14 cellular contexts compared by ENCODE assay signal in genomic region chr9:91799113-91799735, GRCh38.
DNase-seq lines count a peak whose midpoint lies in the region; ATAC-seq and TF ChIP-seq lines count a peak whose summit lies in the region.
"Had no signal": no experiment of that assay in that cellular context is flagged by ENCODE, and none has a peak within 500 bp of the region (broad histone marks: within the 10 kb centered on the region; RNA-seq: fewer than 3 reads in every experiment).

No MANE protein-coding gene starts in this region.

- TF ChIP-seq POLR2A in stomach (IDR thresholded peaks at IDR 0.05): no peak

- peaks cover 8% of the 10 kb centered on the region for H3K27me3 Mint-ChIP-seq in activated naive CD4-positive, alpha-beta T cell treated with anti-CD3 and anti-CD28 coated beads, Interleukin-2, amount 10 ng/mL, durations not matched to agents 7 days and 5 days
- H3K27me3 Mint-ChIP-seq in T-helper 17 cell (peaks cover 3% of the 10 kb centered on the region), immature natural killer cell (ENCODE audit: low read depth in 3 of 3) (peaks cover 27 to 41% (median 37%) of the 10 kb centered on the region in 3 donors)

- H3K4me3 ChIP-seq in stomach: peak overlapping the region in 1 of 4 donors; percentile 3
- H3K4me3 ChIP-seq: coronary artery had no signal

- H3K4me1 Mint-ChIP-seq in activated naive CD4-positive, alpha-beta T cell treated with anti-CD3 and anti-CD28 coated beads, Interleukin-2, amount 10 ng/mL, durations not matched to agents 7 days and 5 days: peaks cover 12% of the 10 kb centered on the region
- H3K4me1 Mint-ChIP-seq in T-helper 17 cell (peaks cover 14% of the 10 kb centered on the region), immature natural killer cell (peaks cover 29 to 31% of the 10 kb centered on the region in 2 donors)

- intact Hi-C loops in stomach (cut with DNase I; ENCODE audit: low total_unique reads): no loop called here

- no peaks in the 10 kb centered on the region for H3K36me3 ChIP-seq in stomach

- peak overlapping the region in 3 of 5 donors; percentile 60 to 83 (median 78) for H3K27ac ChIP-seq in stomach
- H3K27ac ChIP-seq: coronary artery had no signal

- H3K4me3 Mint-ChIP-seq in activated naive CD4-positive, alpha-beta T cell treated with anti-CD3 and anti-CD28 coated beads, Interleukin-2, amount 10 ng/mL, durations not matched to agents 7 days and 5 days: no peak overlapping the region
- peak overlapping the region; percentile 85 for H3K4me3 Mint-ChIP-seq in T-helper 17 cell
- peak overlapping the region in 4 of 5 donors; percentile 41 to 60 (median 58) for H3K4me3 Mint-ChIP-seq in immature natural killer cell

- H3K4me1 ChIP-seq in stomach: peaks cover 9 to 66% (median 37%) of the 10 kb centered on the region in 4 donors

- WGBS in stomach, 5 donors: 80 to 94% (median 91%) methylated on average over 10 of the region's 10 CpGs

- DNase-seq in activated naive CD4-positive, alpha-beta T cell treated with anti-CD3 and anti-CD28 coated beads, Interleukin-2, amount 10 ng/mL, durations not matched to agents 7 days and 5 days: no peak
- no peak for DNase-seq in activated naive CD4-positive, alpha-beta T cell (lab: John Stamatoyannopoulos, UW)
- DNase-seq in T-helper 17 cell (no peak), immature natural killer cell (no peak), stomach (no peak), NCI-H1930 (lab: John Stamatoyannopoulos, UW) (no peak), dedifferentiated amniotic fluid mesenchymal stem cell (ENCODE audit: extremely low spot score) (no peak), occipital lobe (lab: John Stamatoyannopoulos, UW) (no peak)
- DNase-seq: AML-193, amniotic stem cell, GDM1, KG1, NCI-H187 treated with DMSO at 0.1 percent for 48 hours had no signal

- H3K9me3 Mint-ChIP-seq in activated naive CD4-positive, alpha-beta T cell treated with anti-CD3 and anti-CD28 coated beads, Interleukin-2, amount 10 ng/mL, durations not matched to agents 7 days and 5 days: no peaks in the 10 kb centered on the region
- peaks cover 9 to 27% (median 14%) of the 10 kb centered on the region in 6 donors for H3K9me3 Mint-ChIP-seq in immature natural killer cell

- CTCF ChIA-PET in activated naive CD4-positive, alpha-beta T cell treated with anti-CD3 and anti-CD28 coated beads, Interleukin-2, amount 10 ng/mL, durations not matched to agents 7 days and 5 days (lab: Charles Lee): no interaction called here

- H3K36me3 Mint-ChIP-seq in activated naive CD4-positive, alpha-beta T cell treated with anti-CD3 and anti-CD28 coated beads, Interleukin-2, amount 10 ng/mL, durations not matched to agents 7 days and 5 days: no peaks in the 10 kb centered on the region
- H3K36me3 Mint-ChIP-seq in T-helper 17 cell (ENCODE audit: low read depth): no peaks in the 10 kb centered on the region
- peaks cover 0 to 5% (median 3%) of the 10 kb centered on the region in 3 donors for H3K36me3 Mint-ChIP-seq in immature natural killer cell

- no peaks in the 10 kb centered on the region for H3K9me3 ChIP-seq in T-helper 17 cell (ENCODE audit: control insufficient read depth, low read length, poor library complexity, severe bottlenecking)
- H3K9me3 ChIP-seq in stomach: no peaks in the 10 kb centered on the region

- no peaks in the 10 kb centered on the region for H3K27me3 ChIP-seq in stomach

- TF ChIP-seq CTCF in stomach (IDR thresholded peaks at IDR 0.05): no peak

- no peak for ATAC-seq in T-helper 17 cell

- peak overlapping the region; percentile 55 for H3K27ac Mint-ChIP-seq in activated naive CD4-positive, alpha-beta T cell treated with anti-CD3 and anti-CD28 coated beads, Interleukin-2, amount 10 ng/mL, durations not matched to agents 7 days and 5 days
- H3K27ac Mint-ChIP-seq in T-helper 17 cell: peak overlapping the region; percentile 76
- peak overlapping the region; percentile 91 to 98 (median 97) for H3K27ac Mint-ChIP-seq in immature natural killer cell

- no peak for TF ChIP-seq EP300 in stomach (IDR thresholded peaks at IDR 0.05)
